24 cellular contexts compared by ENCODE assay signal in the genomic region with DNA sequence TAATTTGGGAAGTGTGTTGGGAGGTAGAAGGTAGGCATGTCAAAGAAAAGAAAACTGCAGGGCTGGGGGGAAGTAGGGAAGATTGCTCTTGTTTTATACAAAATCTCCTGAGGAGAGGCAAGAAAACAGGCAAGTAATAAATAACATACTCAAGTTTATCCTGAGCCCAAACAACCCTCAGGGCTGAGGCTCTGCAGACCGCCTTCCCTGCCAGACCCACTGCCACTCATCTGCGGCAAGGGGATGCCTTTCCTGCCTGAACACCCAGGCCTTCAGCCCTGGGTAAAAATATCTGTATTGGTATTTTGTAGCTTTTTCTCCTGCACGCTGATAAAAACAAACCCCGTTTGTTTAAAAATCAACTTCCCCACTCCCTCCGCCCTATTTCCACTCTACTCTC.
A peak's percentile ranks its signal among the peaks of the same experiment; 100 is the strongest.
DNase-seq lines count a peak whose midpoint lies in the region; ATAC-seq and TF ChIP-seq lines count a peak whose summit lies in the region.
"Had no signal": no experiment of that assay in that cellular context is flagged by ENCODE, and none has a peak within 500 bp of the region (broad histone marks: within the 10 kb centered on the region; RNA-seq: fewer than 3 reads in every experiment).

No MANE protein-coding gene starts in this region.

- H3K36me3 ChIP-seq in GM23338 (ENCODE audit: insufficient read depth), result no peaks in the 10 kb centered on the region
- H3K36me3 ChIP-seq in muscle layer of duodenum (ENCODE audit: control insufficient read depth in 1 of 2, insufficient read depth in 2 of 2, low read length in 2 of 2), result no peaks in the 10 kb centered on the region
- no peaks in the 10 kb centered on the region for H3K36me3 ChIP-seq in smooth muscle cell (ENCODE audit: low read depth)
- H3K36me3 ChIP-seq in suprapubic skin, result no peaks in the 10 kb centered on the region
- H3K36me3 ChIP-seq: BLaER1 treated with 17β-estradiol and CSF1 and Interleukin-3, amounts not matched to agents 10 nM and 100 nM had no signal

- DNase-seq in GM23338 (ENCODE audit: low spot score) (no peak), chondrocyte (ENCODE audit: low spot score) (no peak), smooth muscle cell (lab: John Stamatoyannopoulos, UW; ENCODE audit: unreplicated experiment) (no peak), suprapubic skin (ENCODE audit: low spot score in 2 of 2) (no peak), NCI-H1694 (lab: John Stamatoyannopoulos, UW) (no peak)
- DNase-seq: ACHN; activated CD4-positive, CD25-positive, alpha-beta regulatory T cell treated with anti-CD3 and anti-CD28 coated beads, Interleukin-2, amount 50 U/mL, for 72 hours; activated CD8-positive, alpha-beta memory T cell treated with anti-CD3 and anti-CD28 coated beads for 24 hours; activated naive CD4-positive, alpha-beta T cell treated with anti-CD3 and anti-CD28 coated beads, Interleukin-2, amount 10 ng/mL, durations not matched to agents 7 days and 5 days; activated T-cell treated with anti-CD3 and anti-CD28 coated beads, Interleukin-2, amount 50 U/mL, for 48 hours; effector memory CD4-positive, alpha-beta T cell; GDM1; GM23248; NCI-H146; NCI-H2227 treated with DMSO at 0.1 percent for 48 hours; NCI-H748 treated with DMSO at 0.1 percent for 48 hours; small intestine; stimulated activated CD4-positive, alpha-beta T cell treated with anti-CD3 and anti-CD28 coated beads, Interleukin-4, amount 100 ng/mL, for 1 hour; stimulated activated naive CD8-positive, alpha-beta T cell treated with anti-CD3 and anti-CD28 coated beads, Interleukin-15, Interleukin-2, amounts not matched to agents 100 U/mL and 50 U/mL, for 24 hours had no signal

- H3K79me2 ChIP-seq in GM23338 (replicated peaks; ENCODE audit: insufficient read depth) (no peaks in the 10 kb centered on the region), smooth muscle cell (ENCODE audit: low read depth) (no peaks in the 10 kb centered on the region)

- H2AFZ ChIP-seq in GM23338 (0 out of 2 replicates have a peak overlapping the region, but pooled peaks have one; percentile 23), smooth muscle cell (ENCODE audit: low read depth) (peak overlapping the region; percentile 95)
- H2AFZ ChIP-seq: GM23248 had no signal

- H3K9ac ChIP-seq in smooth muscle cell (ENCODE audit: low read depth), result no peak overlapping the region
- H3K9ac ChIP-seq: BLaER1 treated with 17β-estradiol and CSF1 and Interleukin-3, amounts not matched to agents 10 nM and 100 nM; GM23248 had no signal

- H3K27me3 Mint-ChIP-seq in GM23338 (ENCODE audit: insufficient read depth, low read depth, poor library complexity) (peaks cover 4% of the 10 kb centered on the region), chondrocyte (ENCODE audit: low read depth) (no peaks in the 10 kb centered on the region)
- H3K27me3 Mint-ChIP-seq: activated naive CD4-positive, alpha-beta T cell treated with anti-CD3 and anti-CD28 coated beads, Interleukin-2, amount 10 ng/mL, durations not matched to agents 7 days and 5 days had no signal

- TF ChIP-seq CTCF in GM23338 (conservative IDR thresholded peaks at IDR 0.05; ENCODE audit: low read depth in 2 of 2) (no peak), chondrocyte (IDR thresholded peaks at IDR 0.05) (no peak), smooth muscle cell (IDR thresholded peaks at IDR 0.05; ENCODE audit: borderline replicate concordance, insufficient read depth, poor library complexity, severe bottlenecking) (no peak), suprapubic skin (IDR thresholded peaks at IDR 0.05) (no peak)

- H3K27me3 ChIP-seq in GM23338 (ENCODE audit: insufficient read depth) (no peaks in the 10 kb centered on the region), muscle layer of duodenum (ENCODE audit: low read depth, low read length) (no peaks in the 10 kb centered on the region), smooth muscle cell (ENCODE audit: low read depth) (no peaks in the 10 kb centered on the region), suprapubic skin (no peaks in the 10 kb centered on the region)
- H3K27me3 ChIP-seq: BLaER1 treated with 17β-estradiol and CSF1 and Interleukin-3, amounts not matched to agents 10 nM and 100 nM had no signal

- no peak overlapping the region for H3K4me3 Mint-ChIP-seq in GM23338
- H3K4me3 Mint-ChIP-seq in chondrocyte (ENCODE audit: unreplicated experiment), result no peak overlapping the region
- H3K4me3 Mint-ChIP-seq: activated naive CD4-positive, alpha-beta T cell treated with anti-CD3 and anti-CD28 coated beads, Interleukin-2, amount 10 ng/mL, durations not matched to agents 7 days and 5 days; IgD-negative memory B cell had no signal

- no peak for ATAC-seq in GM23338
- ATAC-seq in HG03432 (IDR thresholded peaks at IDR 0.05; ENCODE audit: unreplicated experiment), result no peak
- ATAC-seq in GM18498 (IDR thresholded peaks at IDR 0.05; ENCODE audit: unreplicated experiment), result no peak
- ATAC-seq: stimulated activated naive CD8-positive, alpha-beta T cell treated with anti-CD3 and anti-CD28 coated beads, Interleukin-15, Interleukin-2, amounts not matched to agents 100 U/mL and 50 U/mL, for 24 hours had no signal

- peaks cover 6% of the 10 kb centered on the region; the same call in 1 of the 2 replicates for H3K4me1 ChIP-seq in GM23338 (ENCODE audit: insufficient read depth)
- peaks cover 0 to 2% of the 10 kb centered on the region in 2 donors for H3K4me1 ChIP-seq in muscle layer of duodenum (ENCODE audit: control insufficient read depth in 1 of 2, insufficient read depth in 2 of 2, low read length in 2 of 2)
- H3K4me1 ChIP-seq in smooth muscle cell (ENCODE audit: low read depth), result peaks cover 38% of the 10 kb centered on the region
- H3K4me1 ChIP-seq in suprapubic skin, result peaks cover 27% of the 10 kb centered on the region
- H3K4me1 ChIP-seq: BLaER1 treated with 17β-estradiol and CSF1 and Interleukin-3, amounts not matched to agents 10 nM and 100 nM had no signal

- H3K36me3 Mint-ChIP-seq in GM23338 (ENCODE audit: low read depth) (no peaks in the 10 kb centered on the region), chondrocyte (ENCODE audit: low read depth) (peaks cover 2% of the 10 kb centered on the region)
- H3K36me3 Mint-ChIP-seq: activated naive CD4-positive, alpha-beta T cell treated with anti-CD3 and anti-CD28 coated beads, Interleukin-2, amount 10 ng/mL, durations not matched to agents 7 days and 5 days; IgD-negative memory B cell had no signal

- H4K20me1 ChIP-seq in GM23338 (replicated peaks; ENCODE audit: insufficient read depth) (no peaks in the 10 kb centered on the region), smooth muscle cell (ENCODE audit: low read depth) (no peaks in the 10 kb centered on the region)
- H4K20me1 ChIP-seq: BLaER1 treated with 17β-estradiol and CSF1 and Interleukin-3, amounts not matched to agents 10 nM and 100 nM had no signal

- H3K4me2 ChIP-seq in GM23338, result no peak overlapping the region
- H3K4me2 ChIP-seq in smooth muscle cell, result peak overlapping the region; percentile 42
- H3K4me2 ChIP-seq: BLaER1 treated with 17β-estradiol and CSF1 and Interleukin-3, amounts not matched to agents 10 nM and 100 nM had no signal

- TF ChIP-seq POLR2A in suprapubic skin (IDR thresholded peaks at IDR 0.05), result no peak

- no peaks in the 10 kb centered on the region for H3K9me3 ChIP-seq in muscle layer of duodenum (ENCODE audit: control insufficient read depth in 1 of 2, low read length in 2 of 2)
- H3K9me3 ChIP-seq in smooth muscle cell (replicated peaks; ENCODE audit: low read depth), result no peaks in the 10 kb centered on the region
- no peaks in the 10 kb centered on the region for H3K9me3 ChIP-seq in suprapubic skin
- H3K9me3 ChIP-seq: BLaER1 treated with 17β-estradiol and CSF1 and Interleukin-3, amounts not matched to agents 10 nM and 100 nM had no signal

- no peaks in the 10 kb centered on the region for H3K9me3 Mint-ChIP-seq in GM23338
- no peaks in the 10 kb centered on the region for H3K9me3 Mint-ChIP-seq in chondrocyte (ENCODE audit: low read depth)
- H3K9me3 Mint-ChIP-seq: activated naive CD4-positive, alpha-beta T cell treated with anti-CD3 and anti-CD28 coated beads, Interleukin-2, amount 10 ng/mL, durations not matched to agents 7 days and 5 days; IgD-negative memory B cell had no signal

- H3K27ac Mint-ChIP-seq in GM23338 (no peak overlapping the region; the same call in 1 of the 2 replicates), chondrocyte (ENCODE audit: unreplicated experiment) (peak overlapping the region; percentile 95)
- H3K27ac Mint-ChIP-seq: activated naive CD4-positive, alpha-beta T cell treated with anti-CD3 and anti-CD28 coated beads, Interleukin-2, amount 10 ng/mL, durations not matched to agents 7 days and 5 days; IgD-negative memory B cell had no signal

- TF ChIP-seq EP300 in suprapubic skin (IDR thresholded peaks at IDR 0.05), result no peak

- H3F3A ChIP-seq in GM23338 (replicated peaks; ENCODE audit: low read depth), result no peaks in the 10 kb centered on the region
- H3F3A ChIP-seq in smooth muscle cell (ENCODE audit: low read depth), result no peaks in the 10 kb centered on the region

- no peak overlapping the region for H3K27ac ChIP-seq in GM23338 (ENCODE audit: low read depth)
- H3K27ac ChIP-seq in muscle layer of duodenum (ENCODE audit: low read length), result peak overlapping the region; percentile 72
- H3K27ac ChIP-seq in smooth muscle cell (ENCODE audit: low read depth), result peak overlapping the region; percentile 72
- H3K27ac ChIP-seq in suprapubic skin, result no peak overlapping the region
- H3K27ac ChIP-seq: BLaER1 treated with 17β-estradiol and CSF1 and Interleukin-3, amounts not matched to agents 10 nM and 100 nM; GM23248 had no signal

- H3K4me1 Mint-ChIP-seq in GM23338, result peaks cover 30% of the 10 kb centered on the region
- peaks cover 56% of the 10 kb centered on the region for H3K4me1 Mint-ChIP-seq in chondrocyte (ENCODE audit: low read depth)
- H3K4me1 Mint-ChIP-seq: activated naive CD4-positive, alpha-beta T cell treated with anti-CD3 and anti-CD28 coated beads, Interleukin-2, amount 10 ng/mL, durations not matched to agents 7 days and 5 days; IgD-negative memory B cell had no signal

- no peaks in the 10 kb centered on the region for H3K9me2 ChIP-seq in GM23338 (ENCODE audit: insufficient read depth)

- WGBS in smooth muscle cell (ENCODE audit: low lambda C conversion rate), result 49% methylated on average over 5 of the region's 5 CpGs
- WGBS in suprapubic skin, result 90% methylated on average over 5 of the region's 5 CpGs

- H3K4me3 ChIP-seq in GM23338 (no peak overlapping the region), muscle layer of duodenum (ENCODE audit: low read depth in 1 of 2, low read length in 2 of 2) (no peak overlapping the region), smooth muscle cell (no peak overlapping the region), suprapubic skin (no peak overlapping the region)
- H3K4me3 ChIP-seq: BLaER1 treated with 17β-estradiol and CSF1 and Interleukin-3, amounts not matched to agents 10 nM and 100 nM; GM23248 had no signal

TF ChIP-seq in GM23338, 12 proteins besides CTCF, POLR2A, EP300 and RAD21 (continues in another document):
- TF ChIP-seq CREB1 (CRISPR knock-in tag; IDR thresholded peaks at IDR 0.05; ENCODE audit: low read depth), result no peak
- no peak for TF ChIP-seq EZH2 (IDR thresholded peaks at IDR 0.05; ENCODE audit: low read depth, unreplicated experiment)

Comparison
In these comparisons a context has a peak if more than half of its experiments do, and no peak if none do; other contexts are left out.
1. H3K27ac ChIP-seq: peak in muscle layer of duodenum (single experiment) and smooth muscle cell (single experiment); none in GM23338 (single experiment) and suprapubic skin (single experiment).